1 cellular context compared by ENCODE assay signal in genomic region chr6:73580247-73581149, GRCh38.
A peak's percentile ranks its signal among the peaks of the same experiment; 100 is the strongest.
TF ChIP-seq lines count a peak whose summit lies in the region.

No MANE protein-coding gene starts in this region.

TF ChIP-seq in HepG2, 621 proteins besides CTCF, POLR2A, EP300 and RAD21 (continued from another document and continues in another):
- no peak; a peak in 1 of 4 replicates for TF ChIP-seq ATF4 (CRISPR knock-in tag; IDR thresholded peaks at IDR 0.05)
- TF ChIP-seq TCF12 (IDR thresholded peaks at IDR 0.05) = no peak
- no peak for TF ChIP-seq TCF12 (CRISPR knock-in tag; IDR thresholded peaks at IDR 0.05)
- TF ChIP-seq PAWR (CRISPR knock-in tag; IDR thresholded peaks at IDR 0.05; ENCODE audit: borderline replicate concordance) = no peak
- TF ChIP-seq ZNF770 (CRISPR knock-in tag; IDR thresholded peaks at IDR 0.05) = no peak
- TF ChIP-seq AKNA (CRISPR knock-in tag; IDR thresholded peaks at IDR 0.05; ENCODE audit: borderline replicate concordance) = no peak
- no peak for TF ChIP-seq NR3C1 (CRISPR knock-in tag; IDR thresholded peaks at IDR 0.05)
- no peak; the same call in 1 of the 2 replicates for TF ChIP-seq CREB1 (IDR thresholded peaks at IDR 0.05)
- peak; percentile 76 for TF ChIP-seq CREB1 (CRISPR knock-in tag; IDR thresholded peaks at IDR 0.05)
- no peak for TF ChIP-seq CHCHD3 (CRISPR knock-in tag; IDR thresholded peaks at IDR 0.05)
- TF ChIP-seq PCBP2 (optimal IDR thresholded peaks at IDR 0.05; ENCODE audit: low read depth, low read length, poor library complexity, severe bottlenecking) = no peak
- peak; percentile 69 for TF ChIP-seq ZFY (CRISPR knock-in tag; IDR thresholded peaks at IDR 0.05)
- 0 out of 2 replicates have a peak, but pooled peaks have one; percentile 28 for TF ChIP-seq ZNF768 (CRISPR knock-in tag; IDR thresholded peaks at IDR 0.05)
- TF ChIP-seq ZNF160 (CRISPR knock-in tag; IDR thresholded peaks at IDR 0.05) = no peak
- no peak for TF ChIP-seq ARID2 (CRISPR knock-in tag; IDR thresholded peaks at IDR 0.05; ENCODE audit: borderline replicate concordance)
- 0 out of 2 replicates have a peak, but pooled peaks have one; percentile 21 for TF ChIP-seq ATF2 (CRISPR knock-in tag; IDR thresholded peaks at IDR 0.05)
- no peak for TF ChIP-seq HCFC1 (IDR thresholded peaks at IDR 0.05; ENCODE audit: low read depth, low read length)
- TF ChIP-seq ATF3 (CRISPR knock-in tag; IDR thresholded peaks at IDR 0.05) = peak; percentile 95
- TF ChIP-seq ZNF720 (CRISPR knock-in tag; IDR thresholded peaks at IDR 0.05) = no peak
- no peak for TF ChIP-seq SNAPC4 (CRISPR knock-in tag; IDR thresholded peaks at IDR 0.05)
- no peak for TF ChIP-seq ZNF556 (CRISPR knock-in tag; IDR thresholded peaks at IDR 0.05; ENCODE audit: borderline replicate concordance)
- TF ChIP-seq SSRP1 (CRISPR knock-in tag; IDR thresholded peaks at IDR 0.05) = peak; percentile 70; the same call in 1 of the 2 replicates
- 0 out of 2 replicates have a peak, but pooled peaks have one; percentile 32 for TF ChIP-seq PRDM15 (CRISPR knock-in tag; IDR thresholded peaks at IDR 0.05)
- TF ChIP-seq NR0B2 (CRISPR knock-in tag; IDR thresholded peaks at IDR 0.05) = no peak
- TF ChIP-seq ZNF143 (CRISPR knock-in tag; IDR thresholded peaks at IDR 0.05) = no peak
- TF ChIP-seq DPF2 (CRISPR knock-in tag; IDR thresholded peaks at IDR 0.05; ENCODE audit: borderline replicate concordance, low read depth) = peak; percentile 37; the same call in 1 of the 2 replicates
- TF ChIP-seq THAP11 (CRISPR knock-in tag; IDR thresholded peaks at IDR 0.05) = peak; percentile 43; the same call in 1 of the 2 replicates
- no peak for TF ChIP-seq THAP7 (CRISPR knock-in tag; IDR thresholded peaks at IDR 0.05)
- TF ChIP-seq ZNF615 (CRISPR knock-in tag; IDR thresholded peaks at IDR 0.05; ENCODE audit: borderline replicate concordance) = no peak
- TF ChIP-seq TAF1 (CRISPR knock-in tag; IDR thresholded peaks at IDR 0.05) = no peak
- TF ChIP-seq RFXANK (CRISPR knock-in tag; IDR thresholded peaks at IDR 0.05) = no peak
- TF ChIP-seq ZNF20 (CRISPR knock-in tag; IDR thresholded peaks at IDR 0.05) = no peak
- no peak for TF ChIP-seq PLSCR1 (CRISPR knock-in tag; IDR thresholded peaks at IDR 0.05; ENCODE audit: borderline replicate concordance)
- TF ChIP-seq HOXA3 (CRISPR knock-in tag; IDR thresholded peaks at IDR 0.05) = peak; percentile 65
- TF ChIP-seq ZNF264 (CRISPR knock-in tag; IDR thresholded peaks at IDR 0.05) = peak; percentile 67; the same call in 1 of the 2 replicates
- no peak for TF ChIP-seq THRA (CRISPR knock-in tag; IDR thresholded peaks at IDR 0.05; ENCODE audit: borderline replicate concordance)
